ENCODE assay signal across 33 cellular contexts in genomic region chr4:29326004-29326403, GRCh38.
DNase-seq lines count a peak whose midpoint lies in the region; FAIRE-seq and TF ChIP-seq lines count a peak whose summit lies in the region.
"Had no signal": no experiment of that assay in that cellular context is flagged by ENCODE, and none has a peak within 500 bp of the region (broad histone marks: within the 10 kb centered on the region; RNA-seq: fewer than 3 reads in every experiment).

No MANE protein-coding gene starts in this region.

- H2AK5ac ChIP-seq in mesendoderm (ENCODE audit: low read length), result no peak overlapping the region

- H2AFZ ChIP-seq in endothelial cell of umbilical vein (ENCODE audit: low read depth, low read length), result no peak overlapping the region
- no peak overlapping the region for H2AFZ ChIP-seq in neural cell (ENCODE audit: low read depth, low read length)

- H3K27me3 ChIP-seq in endothelial cell of umbilical vein (ENCODE audit: control insufficient read depth in 2 of 2, insufficient read depth in 2 of 2, low read length in 2 of 2), result no peaks in the 10 kb centered on the region
- no peaks in the 10 kb centered on the region for H3K27me3 ChIP-seq in neural cell (ENCODE audit: insufficient read depth, low read depth, low read length)
- no peaks in the 10 kb centered on the region for H3K27me3 ChIP-seq in mesendoderm (ENCODE audit: insufficient read depth, low read length, poor library complexity)
- H3K27me3 ChIP-seq: BE2C; BLaER1; BLaER1 treated with 17β-estradiol and CSF1 and Interleukin-3, amounts not matched to agents 10 nM and 100 nM had no signal

- H3K27ac ChIP-seq in endothelial cell of umbilical vein (ENCODE audit: insufficient read depth, low read depth, low read length) (peak overlapping the region; percentile 89), neural cell (ENCODE audit: low read length) (peak overlapping the region; percentile 72), mesendoderm (ENCODE audit: low read depth, low read length) (no peak overlapping the region)
- H3K27ac ChIP-seq: 22Rv1; A549; BLaER1; BLaER1 treated with 17β-estradiol and CSF1 and Interleukin-3, amounts not matched to agents 10 nM and 100 nM; C4-2B had no signal

- no peaks in the 10 kb centered on the region for H3K79me1 ChIP-seq in mesendoderm (ENCODE audit: low read length)

- no peak overlapping the region for H3K4me3 ChIP-seq in endothelial cell of umbilical vein (replicated peaks in 1 of 3; ENCODE audit: insufficient read depth in 1 of 3, low read depth in 1 of 3, low read length in 3 of 3)
- H3K4me3 ChIP-seq in neural cell (ENCODE audit: low read length), result no peak overlapping the region
- no peak overlapping the region for H3K4me3 ChIP-seq in mesendoderm (ENCODE audit: low read length)
- H3K4me3 ChIP-seq: A549; BLaER1; BLaER1 treated with 17β-estradiol and CSF1 and Interleukin-3, amounts not matched to agents 10 nM and 100 nM had no signal

- CTCF ChIA-PET in endothelial cell of umbilical vein (lab: Charles Lee), result interaction anchor here (1.0 to 1.2 kb wide), 2 partner anchors 12 to 13 kb away, joined by 3 to 4 read pairs (median 3); no protein-coding TSS in a partner anchor
- CTCF ChIA-PET in HEK293T (lab: Yijun Ruan, JAX), result no interaction called here

- H3K23ac ChIP-seq in mesendoderm (ENCODE audit: low read length), result no peak overlapping the region

- H3K9me3 ChIP-seq in endothelial cell of umbilical vein (replicated peaks; ENCODE audit: control insufficient read depth, insufficient read depth, low read length) (no peaks in the 10 kb centered on the region), neural cell (ENCODE audit: low read length) (no peaks in the 10 kb centered on the region)
- H3K9me3 ChIP-seq: A549; BE2C; BLaER1; BLaER1 treated with 17β-estradiol and CSF1 and Interleukin-3, amounts not matched to agents 10 nM and 100 nM; Caco-2 had no signal

- TF ChIP-seq RAD21 in neural cell (conservative IDR thresholded peaks at IDR 0.05), result no peak

- no CpG with 5 or more reads among the region's 2 CpGs for WGBS in mesendoderm (ENCODE audit: extremely low coverage, insufficient coverage, low lambda C conversion rate)

- H2BK120ac ChIP-seq in mesendoderm (ENCODE audit: low read depth, low read length), result no peak overlapping the region

- intact Hi-C loops in endothelial cell of umbilical vein (cut with micrococcal nuclease), result no loop called here

- no TSS peak for BruUV-seq in endothelial cell of umbilical vein (replicated peaks; lab: Mats Ljungman, UMichigan)

- H3K9ac ChIP-seq in endothelial cell of umbilical vein (replicated peaks; ENCODE audit: extremely low read depth, insufficient read depth, low read length), result no peak overlapping the region
- no peak overlapping the region for H3K9ac ChIP-seq in neural cell (ENCODE audit: low read length)
- no peak overlapping the region for H3K9ac ChIP-seq in mesendoderm (ENCODE audit: low read length)
- H3K9ac ChIP-seq: BLaER1; BLaER1 treated with 17β-estradiol and CSF1 and Interleukin-3, amounts not matched to agents 10 nM and 100 nM had no signal

- H4K5ac ChIP-seq in mesendoderm (ENCODE audit: low read length), result no peak overlapping the region

- dilution Hi-C loops in endothelial cell of umbilical vein (cut with MboI; ENCODE audit: extremely low pct_ligation_motif_present, low sequenced_read_pairs), result no loop called here

- H3K18ac ChIP-seq in mesendoderm (ENCODE audit: low read length), result no peak overlapping the region

- TF ChIP-seq CTCF in endothelial cell of umbilical vein (IDR thresholded peaks at IDR 0.05; ENCODE audit: extremely low read depth in 1 of 2, insufficient read depth in 1 of 2, low read depth in 1 of 2, low read length in 2 of 2) (no peak), neural cell (IDR thresholded peaks at IDR 0.05; ENCODE audit: poor library complexity, severe bottlenecking) (no peak)

- no peak overlapping the region for H4K8ac ChIP-seq in mesendoderm (ENCODE audit: low read depth, low read length)

- H3K79me2 ChIP-seq in endothelial cell of umbilical vein (ENCODE audit: control insufficient read depth, insufficient read depth, low read length) (no peaks in the 10 kb centered on the region), neural cell (replicated peaks; ENCODE audit: insufficient read depth, low read length) (no peaks in the 10 kb centered on the region), mesendoderm (ENCODE audit: control insufficient read depth, insufficient read depth, low read length) (no peaks in the 10 kb centered on the region)

- H3K4me1 ChIP-seq in endothelial cell of umbilical vein (ENCODE audit: control insufficient read depth, extremely low read depth, insufficient read depth, low read length) (peaks cover 21% of the 10 kb centered on the region), mesendoderm (ENCODE audit: control insufficient read depth, low read depth, low read length) (no peaks in the 10 kb centered on the region)
- H3K4me1 ChIP-seq: A549, BE2C, BLaER1, Caco-2 had no signal

- no peak for FAIRE-seq in endothelial cell of umbilical vein (lab: Jason Lieb, UNC)
- FAIRE-seq: A549, D721Med had no signal

- DNase-seq in Ammon's horn (ENCODE audit: low spot score), result peak; percentile 30
- no peak for DNase-seq in endothelial cell of umbilical vein (ENCODE audit: low read depth, low spot score)
- DNase-seq in putamen (ENCODE audit: low spot score), result peak; percentile 56
- no peak for DNase-seq in HEK293T (ENCODE audit: extremely low spot score)
- no peak for DNase-seq in kidney glomerular epithelial cell (lab: John Stamatoyannopoulos, UW)
- DNase-seq in NCI-H1436 (lab: John Stamatoyannopoulos, UW), result no peak
- DNase-seq in mesendoderm, result no peak
- DNase-seq: 8988T; ACHN; AML-193; BE2C; C1 segment of cervical spinal cord; Caco-2; Calu3; CD4-positive, alpha-beta memory T cell; CD4-positive, alpha-beta T cell; CD4-positive, CD25-positive, alpha-beta regulatory T cell; CD8-positive, alpha-beta memory T cell; CD8-positive, alpha-beta T cell; COR-L47; DMS 273 treated with DMSO at 0.1 percent for 48 hours; DMS153; DMS79; DMS79 treated with DMSO at 0.1 percent for 48 hours; DND-41; EL had no signal

- no peak overlapping the region for H3K4ac ChIP-seq in mesendoderm (ENCODE audit: low read depth, low read length)

- no peak overlapping the region for H2BK15ac ChIP-seq in mesendoderm (replicated peaks; ENCODE audit: low read depth)

- no peaks in the 10 kb centered on the region for H3K9me2 ChIP-seq in neural cell (ENCODE audit: insufficient read depth, low read length)

- no peaks in the 10 kb centered on the region for H4K20me1 ChIP-seq in endothelial cell of umbilical vein (replicated peaks; ENCODE audit: control insufficient read depth, extremely low read depth, insufficient read depth, low read length)
- no peaks in the 10 kb centered on the region for H4K20me1 ChIP-seq in neural cell (ENCODE audit: insufficient read depth)
- H4K20me1 ChIP-seq: BLaER1; BLaER1 treated with 17β-estradiol and CSF1 and Interleukin-3, amounts not matched to agents 10 nM and 100 nM had no signal

- H3K4me2 ChIP-seq in endothelial cell of umbilical vein (ENCODE audit: insufficient read depth, low read length) (peak overlapping the region; percentile 76), neural cell (ENCODE audit: low read length) (peak overlapping the region; percentile 25), mesendoderm (ENCODE audit: low read length) (no peak overlapping the region)
- H3K4me2 ChIP-seq: A549, BLaER1 had no signal

- H3K36me3 ChIP-seq in endothelial cell of umbilical vein (ENCODE audit: control insufficient read depth in 2 of 2, extremely low read depth in 1 of 2, insufficient read depth in 2 of 2, low read length in 2 of 2), result no peaks in the 10 kb centered on the region
- H3K36me3 ChIP-seq in neural cell (ENCODE audit: insufficient read depth, low read length), result no peaks in the 10 kb centered on the region
- H3K36me3 ChIP-seq in mesendoderm (ENCODE audit: control insufficient read depth, insufficient read depth, low read length), result no peaks in the 10 kb centered on the region
- H3K36me3 ChIP-seq: BE2C; BLaER1; BLaER1 treated with 17β-estradiol and CSF1 and Interleukin-3, amounts not matched to agents 10 nM and 100 nM had no signal

- TF ChIP-seq EP300 in neural cell (conservative IDR thresholded peaks at IDR 0.05; ENCODE audit: poor library complexity, severe bottlenecking), result peak; percentile 74

- H3F3A ChIP-seq in neural cell (ENCODE audit: insufficient read depth, low read length, poor library complexity, severe bottlenecking), result no peaks in the 10 kb centered on the region

- no peak for TF ChIP-seq POLR2A in endothelial cell of umbilical vein (IDR thresholded peaks at IDR 0.05; ENCODE audit: low read depth, low read length)

- no peak overlapping the region for H3K56ac ChIP-seq in mesendoderm (ENCODE audit: low read length)

- H2BK5ac ChIP-seq in mesendoderm (ENCODE audit: low read length), result no peak overlapping the region

- H3K9me1 ChIP-seq in endothelial cell of umbilical vein (replicated peaks; ENCODE audit: control insufficient read depth, extremely low read depth, insufficient read depth, low read length), result no peaks in the 10 kb centered on the region

- POLR2A ChIA-PET in endothelial cell of umbilical vein (lab: Charles Lee), result no interaction called here
- POLR2A ChIA-PET in HEK293T (lab: Yijun Ruan, JAX), result no interaction called here

TF ChIP-seq in endothelial cell of umbilical vein, 7 proteins besides CTCF, POLR2A, EP300 and RAD21 (continues in another document):
- no peak for TF ChIP-seq JUN (IDR thresholded peaks at IDR 0.05; ENCODE audit: borderline replicate concordance, insufficient read depth, insufficient read length, low read depth)
- TF ChIP-seq FOS (IDR thresholded peaks at IDR 0.05; ENCODE audit: borderline replicate concordance, insufficient read depth, low read length), result no peak
- TF ChIP-seq MYC (IDR thresholded peaks at IDR 0.05; ENCODE audit: low read depth, low read length), result no peak

TF ChIP-seq in neural cell, 6 proteins besides CTCF, POLR2A, EP300 and RAD21 (continues in another document):
- TF ChIP-seq POLR2AphosphoS5 (IDR thresholded peaks at IDR 0.05), result peak; percentile 49

TF ChIP-seq in HEK293T, 16 proteins besides CTCF, POLR2A, EP300 and RAD21:
- no peak for TF ChIP-seq CTBP1 (IDR thresholded peaks at IDR 0.05; ENCODE audit: borderline replicate concordance)
- no peak for TF ChIP-seq SUZ12 (IDR thresholded peaks at IDR 0.05)
- TF ChIP-seq FOXM1 (IDR thresholded peaks at IDR 0.05; ENCODE audit: borderline replicate concordance), result no peak
TF ChIP-seq in HEK293T: peak in this region for 0.

Comparison
In these comparisons a context has a peak if more than half of its experiments do, and no peak if none do; other contexts are left out.
1. DNase-seq: peak in Ammon's horn (single experiment) and putamen (single experiment); none in endothelial cell of umbilical vein (single experiment), HEK293T (single experiment), kidney glomerular epithelial cell (single experiment), NCI-H1436 (single experiment) and mesendoderm (single experiment).